13 cellular contexts compared by ENCODE assay signal in the genomic region with DNA sequence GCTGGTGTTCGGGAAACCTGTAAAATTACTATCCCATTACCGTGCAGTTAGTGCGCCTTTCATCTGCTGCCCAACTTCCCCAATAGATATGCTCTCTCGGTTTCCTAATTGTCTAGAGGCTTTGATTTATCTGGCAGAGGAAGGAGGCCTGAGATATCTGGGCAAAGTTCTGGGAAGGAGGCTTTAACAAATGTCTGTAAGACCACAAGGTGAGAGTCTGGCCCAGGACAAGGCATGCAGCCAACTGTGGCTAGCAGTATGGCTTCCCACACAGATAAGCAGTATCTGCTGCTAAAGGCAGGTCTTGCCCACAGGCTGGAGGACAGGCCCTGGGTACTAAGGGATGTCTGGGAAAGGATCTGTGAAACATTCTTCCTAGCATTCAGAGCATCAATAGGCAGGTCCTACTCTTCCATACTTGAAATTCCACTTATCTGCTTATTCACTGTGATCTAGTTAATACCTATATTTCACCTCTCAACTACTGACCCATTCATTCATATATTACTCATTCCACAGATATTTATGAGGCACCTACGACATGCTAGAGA.
DNase-seq lines count a peak whose midpoint lies in the region; ATAC-seq and TF ChIP-seq lines count a peak whose summit lies in the region.
"Had no signal": no experiment of that assay in that cellular context is flagged by ENCODE, and none has a peak within 500 bp of the region (broad histone marks: within the 10 kb centered on the region; RNA-seq: fewer than 3 reads in every experiment).

No MANE protein-coding gene starts in this region.

- H3K9ac ChIP-seq in PC-3 (ENCODE audit: low read length): no peak overlapping the region

- H3K27me3 ChIP-seq in PC-3 (ENCODE audit: low read length): no peaks in the 10 kb centered on the region
- H3K27me3 ChIP-seq: body of pancreas had no signal

- CTCF ChIA-PET in PC-3 (lab: Charles Lee): no interaction called here

- BruUV-seq in PC-3 (replicated peaks; lab: Mats Ljungman, UMichigan): no TSS peak

- intact Hi-C loops in PC-3 (cut with micrococcal nuclease): no loop called here

- H3K36me3 ChIP-seq in PC-3 (ENCODE audit: low read depth, low read length): no peaks in the 10 kb centered on the region

- POLR2A ChIA-PET in PC-3 (lab: Charles Lee; ENCODE audit: unreplicated experiment): no interaction called here

- H3K27ac ChIP-seq in PC-3 (ENCODE audit: low read length) (peak overlapping the region; percentile 78), caudate nucleus (ENCODE audit: low read depth, low read length) (peak overlapping the region; percentile 97)
- H3K27ac ChIP-seq: body of pancreas had no signal

- peak; percentile 94 for ATAC-seq in PC-3
- no peak for ATAC-seq in HG03196 (IDR thresholded peaks at IDR 0.05; ENCODE audit: unreplicated experiment)
- ATAC-seq: activated CD8-positive, alpha-beta T cell treated with anti-CD3 and anti-CD28 coated beads, Interleukin-2, amount 10 ng/mL, durations not matched to agents 7 days and 5 days; activated T-helper 17 cell treated with anti-CD3 and anti-CD28 coated beads, Interleukin-2, amount 50 U/mL, for 72 hours; stimulated activated naive B cell treated with anti-CD40 and anti-IgM and Interleukin-4, amounts not matched to agents 10 μg/mL and 1 μg/mL and 100 μg/mL, for 72 hours had no signal

- H3K9me2 ChIP-seq in PC-3 (replicated peaks; ENCODE audit: low read length): no peaks in the 10 kb centered on the region

- H3K4me2 ChIP-seq in PC-3 (ENCODE audit: low read length): peak overlapping the region; percentile 49

- TF ChIP-seq CTCF in PC-3 (conservative IDR thresholded peaks at IDR 0.05; ENCODE audit: low read depth, low read length) (no peak), foreskin fibroblast (IDR thresholded peaks at IDR 0.05; ENCODE audit: low read depth, low read length) (no peak)

- no peaks in the 10 kb centered on the region for H4K20me1 ChIP-seq in PC-3 (ENCODE audit: low read length)

- H3K4me3 ChIP-seq in PC-3 (ENCODE audit: low read length) (no peak overlapping the region), foreskin fibroblast (ENCODE audit: low read depth in 1 of 2, low read length in 2 of 2) (no peak overlapping the region)
- H3K4me3 ChIP-seq: body of pancreas had no signal

- H3K79me2 ChIP-seq in PC-3 (ENCODE audit: low read length): no peaks in the 10 kb centered on the region

- H3K9me3 ChIP-seq in PC-3 (ENCODE audit: low read length): no peaks in the 10 kb centered on the region
- H3K9me3 ChIP-seq: body of pancreas had no signal

- H3K4me1 ChIP-seq in PC-3 (ENCODE audit: insufficient read depth, low read length): peaks cover 33% of the 10 kb centered on the region
- H3K4me1 ChIP-seq: body of pancreas had no signal

- DNase-seq in DMS 273 treated with DMSO at 0.1 percent for 48 hours (lab: John Stamatoyannopoulos, UW): peak; percentile 20
- DNase-seq in PC-3: peak; percentile 89
- DNase-seq in caudate nucleus (lab: John Stamatoyannopoulos, UW): no peak
- DNase-seq in myocyte (ENCODE audit: low read depth): peak; percentile 24
- no peak for DNase-seq in COR-L47 (lab: John Stamatoyannopoulos, UW)
- DNase-seq in NCI-H524 (lab: John Stamatoyannopoulos, UW): no peak
- no peak for DNase-seq in foreskin fibroblast
- DNase-seq: activated CD8-positive, alpha-beta T cell treated with anti-CD3 and anti-CD28 coated beads, Interleukin-2, amount 10 ng/mL, durations not matched to agents 7 days and 5 days; body of pancreas; NCI-H1092 treated with DMSO at 0.1 percent for 48 hours; stimulated activated naive B cell treated with anti-CD40 and anti-IgM and Interleukin-4, amounts not matched to agents 10 μg/mL and 1 μg/mL and 100 μg/mL, for 72 hours had no signal

- H3F3A ChIP-seq in PC-3 (ENCODE audit: low read length, unreplicated experiment): no peaks in the 10 kb centered on the region

- no peak overlapping the region for H2AFZ ChIP-seq in PC-3 (ENCODE audit: low read length)

Comparison
In these comparisons a context has a peak if more than half of its experiments do, and no peak if none do; other contexts are left out.
1. DNase-seq: peak in DMS 273 treated with DMSO at 0.1 percent for 48 hours (single experiment), PC-3 (single experiment) and myocyte (single experiment); none in caudate nucleus (0 of 61), COR-L47 (single experiment), NCI-H524 (0 of 2) and foreskin fibroblast (0 of 2).